In genomic region chr18:73944715-73945114, GRCh38 we compare ENCODE assay signal across 20 cellular contexts.
DNase-seq lines count a peak whose midpoint lies in the region; ATAC-seq and TF ChIP-seq lines count a peak whose summit lies in the region.
"Had no signal": no experiment of that assay in that cellular context is flagged by ENCODE, and none has a peak within 500 bp of the region (broad histone marks: within the 10 kb centered on the region; RNA-seq: fewer than 3 reads in every experiment).

No MANE protein-coding gene starts in this region.

- ATAC-seq in HG02610 (IDR thresholded peaks at IDR 0.05; ENCODE audit: unreplicated experiment) (peak; percentile 57), HG03457 (IDR thresholded peaks at IDR 0.05; ENCODE audit: unreplicated experiment) (no peak), HG02763 (IDR thresholded peaks at IDR 0.05; ENCODE audit: unreplicated experiment) (no peak)
- ATAC-seq in activated T-helper 17 cell treated with anti-CD3 and anti-CD28 coated beads, Interleukin-2, amount 50 U/mL, for 72 hours (replicated peaks): peak; percentile 24

- DNase-seq in DMS53 (lab: John Stamatoyannopoulos, UW): peak; percentile 47
- no peak for DNase-seq in DMS53 treated with DMSO at 0.1 percent for 48 hours (lab: John Stamatoyannopoulos, UW; ENCODE audit: unreplicated experiment)
- peak; percentile 5 for DNase-seq in osteocyte (ENCODE audit: extremely low spot score, unreplicated experiment)
- no peak for DNase-seq in RWPE1 (ENCODE audit: low spot score)
- DNase-seq: ACHN; CD4-positive, alpha-beta T cell; COR-L47; DND-41; Kasumi-1; NCI-H1694 treated with DMSO at 0.1 percent for 48 hours; NCI-H2081 treated with DMSO at 0.1 percent for 48 hours; NCI-H446; NCI-H526 had no signal

- H3K27me3 Mint-ChIP-seq in activated T-helper 17 cell treated with anti-CD3 and anti-CD28 coated beads, Interleukin-2, amount 50 U/mL, for 72 hours: peaks cover 9% of the 10 kb centered on the region
- H3K27me3 Mint-ChIP-seq in osteocyte (ENCODE audit: unreplicated experiment): no peaks in the 10 kb centered on the region

- no peaks in the 10 kb centered on the region for H3K4me1 Mint-ChIP-seq in activated T-helper 17 cell treated with anti-CD3 and anti-CD28 coated beads, Interleukin-2, amount 50 U/mL, for 72 hours
- no peaks in the 10 kb centered on the region for H3K4me1 Mint-ChIP-seq in osteocyte (ENCODE audit: unreplicated experiment)

- H3K36me3 Mint-ChIP-seq in activated T-helper 17 cell treated with anti-CD3 and anti-CD28 coated beads, Interleukin-2, amount 50 U/mL, for 72 hours (ENCODE audit: low read depth): no peaks in the 10 kb centered on the region
- H3K36me3 Mint-ChIP-seq in osteocyte (ENCODE audit: unreplicated experiment): no peaks in the 10 kb centered on the region

- no peak overlapping the region for H3K4me3 Mint-ChIP-seq in activated T-helper 17 cell treated with anti-CD3 and anti-CD28 coated beads, Interleukin-2, amount 50 U/mL, for 72 hours
- no peak overlapping the region for H3K4me3 Mint-ChIP-seq in osteocyte (ENCODE audit: unreplicated experiment)
- H3K4me3 Mint-ChIP-seq: CD4-positive, alpha-beta T cell had no signal

- H3K27ac Mint-ChIP-seq in activated T-helper 17 cell treated with anti-CD3 and anti-CD28 coated beads, Interleukin-2, amount 50 U/mL, for 72 hours: no peak overlapping the region
- H3K27ac Mint-ChIP-seq in osteocyte (ENCODE audit: unreplicated experiment): no peak overlapping the region
- H3K27ac Mint-ChIP-seq: CD4-positive, alpha-beta T cell had no signal

- TF ChIP-seq CTCF in osteocyte (IDR thresholded peaks at IDR 0.05) (no peak), RWPE1 (conservative IDR thresholded peaks at IDR 0.05; ENCODE audit: low read depth) (no peak)

- CTCF ChIA-PET in RWPE1 (lab: Yijun Ruan, JAX): no interaction called here

- POLR2A ChIA-PET in RWPE1 (lab: Yijun Ruan, JAX; ENCODE audit: low non-redundant PET): no interaction called here

- no peak overlapping the region for H3K27ac ChIP-seq in RWPE1
- H3K27ac ChIP-seq: 22Rv1, BLaER1, SJSA1 had no signal

- H3K9me3 Mint-ChIP-seq in activated T-helper 17 cell treated with anti-CD3 and anti-CD28 coated beads, Interleukin-2, amount 50 U/mL, for 72 hours: no peaks in the 10 kb centered on the region
- peaks cover 9% of the 10 kb centered on the region for H3K9me3 Mint-ChIP-seq in osteocyte (ENCODE audit: unreplicated experiment)
- H3K9me3 Mint-ChIP-seq: CD4-positive, alpha-beta T cell had no signal

Comparison
In these comparisons a context has a peak if more than half of its experiments do, and no peak if none do; other contexts are left out.
1. DNase-seq: peak in DMS53 (single experiment) and osteocyte (single experiment); none in DMS53 treated with DMSO at 0.1 percent for 48 hours (single experiment) and RWPE1 (single experiment).
2. ATAC-seq: peak in HG02610 (single experiment) and activated T-helper 17 cell treated with anti-CD3 and anti-CD28 coated beads, Interleukin-2, amount 50 U/mL, for 72 hours (single experiment); none in HG03457 (single experiment) and HG02763 (single experiment).